19 cellular contexts compared by ENCODE assay signal in the genomic region with DNA sequence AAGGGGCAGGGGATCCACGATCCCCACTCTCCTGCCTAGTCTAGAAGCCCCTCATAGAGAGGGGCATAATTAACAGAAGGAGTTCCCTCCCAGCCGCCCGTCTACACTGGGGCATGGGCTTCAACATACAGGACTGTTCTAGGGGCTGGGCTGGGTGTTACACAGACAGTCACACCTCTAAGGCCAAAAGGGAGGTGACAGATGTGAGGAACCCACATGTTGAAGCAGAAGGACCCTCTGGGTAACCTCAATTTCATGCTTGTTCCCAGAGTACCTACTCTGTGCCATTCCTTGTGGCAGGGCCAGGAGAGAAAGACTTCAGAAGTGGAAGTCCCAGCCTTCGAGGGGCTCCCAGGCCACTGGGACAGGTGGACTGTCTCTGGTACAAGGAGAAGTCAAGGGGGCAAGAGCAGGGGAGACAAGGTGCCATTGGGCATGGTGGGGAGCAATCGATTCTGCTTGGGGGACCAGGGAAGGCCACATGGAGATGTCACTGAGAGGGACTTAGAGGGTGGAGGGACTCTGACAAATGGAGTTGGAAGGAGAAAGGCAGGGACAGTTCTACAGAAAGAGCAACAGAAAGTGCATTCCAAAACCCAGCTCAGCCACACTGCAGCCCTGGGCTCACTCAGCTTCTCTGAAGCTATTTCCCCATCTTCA.
DNase-seq lines count a peak whose midpoint lies in the region; ATAC-seq and TF ChIP-seq lines count a peak whose summit lies in the region.
"Had no signal": no experiment of that assay in that cellular context is flagged by ENCODE, and none has a peak within 500 bp of the region (broad histone marks: within the 10 kb centered on the region; RNA-seq: fewer than 3 reads in every experiment).

No MANE protein-coding gene starts in this region.

- ATAC-seq in left ventricle myocardium superior = no peak
- no peak for ATAC-seq in omental fat pad (ENCODE audit: low FRiP score)
- ATAC-seq in upper lobe of right lung = no peak
- ATAC-seq: A549, HCT116, Panc1 had no signal

- H3K27ac Mint-ChIP-seq in immature natural killer cell (peak overlapping the region in 4 of 6 donors; percentile 18 to 40 (median 22)), HFFc6 (no peak overlapping the region)
- H3K27ac Mint-ChIP-seq: IgD-negative memory B cell had no signal

- H3K9me3 Mint-ChIP-seq in immature natural killer cell = no peaks in the 10 kb centered on the region
- 0 out of 2 replicates have a peak, but pooled peaks cover 3% of the 10 kb centered on the region for H3K9me3 Mint-ChIP-seq in HFFc6
- H3K9me3 Mint-ChIP-seq: IgD-negative memory B cell had no signal

- H3K36me3 ChIP-seq in upper lobe of right lung = no peaks in the 10 kb centered on the region

- peak; percentile 46 for DNase-seq in cardiac septum (ENCODE audit: low spot score)
- no peak for DNase-seq in left ventricle myocardium superior
- DNase-seq in immature natural killer cell = no peak
- DNase-seq in omental fat pad (ENCODE audit: low spot score) = peak; percentile 13
- peak; percentile 23 for DNase-seq in upper lobe of right lung
- DNase-seq in HFFc6 = no peak
- no peak for DNase-seq in medulla oblongata (ENCODE audit: extremely low spot score)
- no peak for DNase-seq in GM19240 (ENCODE audit: insufficient read length, low spot score)
- DNase-seq: COR-L47, DMS153, EL, NCI-H1930, NCI-H2171 treated with DMSO at 0.1 percent for 48 hours, NCI-H510A treated with DMSO at 0.1 percent for 48 hours had no signal

- peaks cover 27 to 38% of the 10 kb centered on the region in 2 donors for H3K4me1 Mint-ChIP-seq in immature natural killer cell
- H3K4me1 Mint-ChIP-seq in HFFc6 (ENCODE audit: low read depth) = peaks cover 11% of the 10 kb centered on the region; the same call in 1 of the 2 replicates

- H3K4me3 Mint-ChIP-seq in immature natural killer cell (peak overlapping the region; percentile 16 to 76 (median 48)), HFFc6 (no peak overlapping the region)
- H3K4me3 Mint-ChIP-seq: IgD-negative memory B cell had no signal

- TF ChIP-seq CTCF in omental fat pad (IDR thresholded peaks at IDR 0.05) = no peak
- TF ChIP-seq CTCF in upper lobe of right lung (IDR thresholded peaks at IDR 0.05) = no peak
- no peak for TF ChIP-seq CTCF in HFFc6 (IDR thresholded peaks at IDR 0.05)

- no peak overlapping the region for H3K27ac ChIP-seq in upper lobe of right lung
- H3K27ac ChIP-seq: A549, C4-2B had no signal

- H3K4me1 ChIP-seq in upper lobe of right lung = peaks cover 35% of the 10 kb centered on the region

- H3K4me3 ChIP-seq in upper lobe of right lung = no peak overlapping the region
- H3K4me3 ChIP-seq: A549 had no signal

- H3K9me3 ChIP-seq in upper lobe of right lung = no peaks in the 10 kb centered on the region
- H3K9me3 ChIP-seq: A549 had no signal

- no peaks in the 10 kb centered on the region for H3K27me3 ChIP-seq in upper lobe of right lung

- no peaks in the 10 kb centered on the region for H3K36me3 Mint-ChIP-seq in immature natural killer cell
- no peaks in the 10 kb centered on the region for H3K36me3 Mint-ChIP-seq in HFFc6 (ENCODE audit: low read depth)
- H3K36me3 Mint-ChIP-seq: IgD-negative memory B cell had no signal

- intact Hi-C loops in cardiac septum (cut with DNase I) = loop anchor here (2.0 kb wide), 1 partner anchor 25 kb away; no protein-coding TSS in a partner anchor
- intact Hi-C loops in left ventricle myocardium superior (cut with micrococcal nuclease) = no loop called here
- intact Hi-C loops in upper lobe of right lung (cut with DNase I) = no loop called here

- H3K27me3 Mint-ChIP-seq in immature natural killer cell (ENCODE audit: low read depth in 3 of 3) = peaks cover 9 to 16% (median 10%) of the 10 kb centered on the region in 3 donors
- H3K27me3 Mint-ChIP-seq in HFFc6 (ENCODE audit: insufficient read depth) = peaks cover 50% of the 10 kb centered on the region

Comparison
In these comparisons a context has a peak if more than half of its experiments do, and no peak if none do; other contexts are left out.
1. DNase-seq: peak in cardiac septum (single experiment), omental fat pad (single experiment) and upper lobe of right lung (single experiment); none in left ventricle myocardium superior (single experiment), immature natural killer cell (0 of 3), HFFc6 (single experiment), medulla oblongata (single experiment) and GM19240 (single experiment).